In the genomic region with DNA sequence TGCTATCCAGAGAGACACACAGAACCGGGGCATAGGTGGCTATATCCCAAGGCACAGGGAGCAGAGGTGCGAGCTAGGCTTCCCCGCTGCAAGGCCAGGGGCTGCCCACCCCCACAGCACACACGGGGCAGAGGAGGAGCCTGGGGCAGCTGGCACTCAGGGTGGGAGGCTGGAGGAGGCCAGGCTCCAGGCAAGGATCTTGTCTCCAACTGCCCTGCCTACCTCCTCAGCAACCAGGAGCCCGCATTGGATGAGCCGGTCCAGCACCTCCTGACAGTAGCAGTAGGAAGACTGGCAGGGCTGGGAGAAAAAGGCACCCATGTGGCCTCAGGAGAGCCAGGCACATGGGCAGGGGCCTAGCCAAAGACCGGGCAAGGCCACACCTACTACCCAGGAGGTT, we compare ENCODE assay signal across 9 cellular contexts. TPM values are rescaled to one million over a fixed set of nuclear protein-coding genes. Genes with fewer than 3 reads are reported as not detected.
DNase-seq lines count a peak whose midpoint lies in the region; ATAC-seq, FAIRE-seq and TF ChIP-seq lines count a peak whose summit lies in the region.
"Not testable (repeated sequence)": the region's sequence is repeated elsewhere in the genome, so short reads cannot be mapped to it uniquely, and the experiment has no call there.
"Had no signal": no experiment of that assay in that cellular context is flagged by ENCODE, and none has a peak within 500 bp of the region (broad histone marks: within the 10 kb centered on the region; RNA-seq: fewer than 3 reads in every experiment).

No MANE protein-coding gene starts in this region.

- H3K9me3 ChIP-seq in kidney (ENCODE audit: control insufficient read depth in 1 of 2, low read length in 2 of 2): not testable (repeated sequence)

- TF ChIP-seq CTCF in bronchial epithelial cell (IDR thresholded peaks at IDR 0.05; ENCODE audit: insufficient read depth, low read length, severe bottlenecking); kidney (IDR thresholded peaks at IDR 0.05; ENCODE audit: borderline replicate concordance, extremely low read depth, insufficient read depth): not testable (repeated sequence)

- not testable (repeated sequence) for ATAC-seq in Right ventricle myocardium inferior

- DNase-seq in G401 (ENCODE audit: low spot score) (peak; percentile 3), Right ventricle myocardium inferior (ENCODE audit: missing footprints) (peak; percentile 22), kidney (peak; percentile 40), mesenteric fat pad (ENCODE audit: low spot score) (peak; percentile 51)
- DNase-seq in HTR-8/SVneo (ENCODE audit: insufficient read length, low spot score); bronchial epithelial cell (ENCODE audit: low read depth): not testable (repeated sequence)

- H3K27ac ChIP-seq in kidney (ENCODE audit: low read depth in 2 of 2, low read length in 2 of 2): not testable (repeated sequence)

- FAIRE-seq in HTR-8/SVneo (lab: Jason Lieb, UNC) (peak; percentile 33), bronchial epithelial cell (lab: Jason Lieb, UNC) (peak; percentile 82)
- FAIRE-seq in kidney (lab: Jason Lieb, UNC): not testable (repeated sequence)

- H3K4me3 ChIP-seq in bronchial epithelial cell (ENCODE audit: low read depth, low read length); kidney (ENCODE audit: low read length in 2 of 2): not testable (repeated sequence)

- H3K9ac ChIP-seq in kidney (ENCODE audit: low read length in 2 of 2): not testable (repeated sequence)

- H3K27me3 ChIP-seq in bronchial epithelial cell (ENCODE audit: control insufficient read depth, insufficient read depth, low read length): not testable (repeated sequence)

- H3K36me3 ChIP-seq in bronchial epithelial cell (ENCODE audit: control insufficient read depth, insufficient read depth, low read length); kidney (ENCODE audit: control insufficient read depth in 1 of 2, insufficient read depth in 2 of 2, low read length in 2 of 2): not testable (repeated sequence)

- not testable (repeated sequence) for H3K4me1 ChIP-seq in kidney (ENCODE audit: control insufficient read depth in 1 of 2, insufficient read depth in 1 of 2, low read depth in 1 of 2, low read length in 2 of 2)

- intact Hi-C loops in Right ventricle myocardium inferior (cut with DNase I): loop anchor here (10.0 kb wide), 2 partner anchors 91 to 381 kb away; partner anchors contain the start of gene ADRA2B
- intact Hi-C loops in kidney (cut with DNase I): not testable (repeated sequence)

- in situ Hi-C loops in G401 (cut with HindIII; ENCODE audit: low sequenced_read_pairs): not testable (repeated sequence)

RNA-seq across cellular contexts. Expression of gene GPAT2, which starts 11.0 kb away (rescaled TPM):
- total RNA-seq in G401 (2014; rRNA removed; shearing (Covaris generic)): not detected in 2 replicates
- total RNA-seq in bronchial epithelial cell: 0.26 and 0.79 TPM in 2 replicates
- 6.1 TPM for total RNA-seq in Right ventricle myocardium inferior
- total RNA-seq in kidney: 2.7 TPM
- polyA plus RNA-seq in kidney (ENCODE audit: insufficient read depth, low read depth, low replicate concordance): 1.1 TPM
- 9.0 TPM for total RNA-seq in mesenteric fat pad
- total RNA-seq: Caco-2, GM12878, H4 had no signal

RNA-seq across cellular contexts. Expression of gene ANKRD36C, which starts 32.1 kb away (rescaled TPM):
- total RNA-seq in G401 (2014; rRNA removed; shearing (Covaris generic)): 6.6 and 15.6 TPM in 2 replicates
- 8.8 and 11.6 TPM in 2 replicates for total RNA-seq in bronchial epithelial cell
- 5.6 TPM for total RNA-seq in Right ventricle myocardium inferior
- 26.2 TPM for total RNA-seq in kidney
- polyA plus RNA-seq in kidney (ENCODE audit: insufficient read depth, low read depth, low replicate concordance): 0.15 TPM
- 23.6 TPM for total RNA-seq in mesenteric fat pad
